Comparison of ENCODE assay signal across 28 cellular contexts in genomic region chr11:79047980-79048379, GRCh38.
"Had no signal": no experiment of that assay in that cellular context is flagged by ENCODE, and none has a peak within 500 bp of the region (broad histone marks: within the 10 kb centered on the region; RNA-seq: fewer than 3 reads in every experiment).

No MANE protein-coding gene starts in this region.

- H3K9me3 Mint-ChIP-seq: naive thymus-derived CD8-positive, alpha-beta T cell; natural killer cell treated with Interleukin-12 subunit alpha and Interleukin-12 subunit beta and Interleukin-15 and Interleukin-18, amount 100 ng/mL, for 72 hours; neural progenitor cell; stimulated activated effector memory CD8-positive, alpha-beta T cell treated with anti-CD3 and anti-CD28 coated beads, Interleukin-12 subunit alpha, Interleukin-12 subunit beta, amount 100 ng/mL, for 72 hours; stimulated activated naive CD8-positive, alpha-beta T cell treated with anti-CD3 and anti-CD28 coated beads, Interleukin-15, Interleukin-2, amounts not matched to agents 100 ng/mL and 50 ng/mL, for 24 hours had no signal

- H3K4me1 ChIP-seq: parathyroid adenoma, psoas muscle, stomach, tibial nerve, upper lobe of right lung, uterus had no signal

- ATAC-seq: naive thymus-derived CD8-positive, alpha-beta T cell; psoas muscle; right cardiac atrium; right lobe of liver; stimulated activated effector memory CD8-positive, alpha-beta T cell treated with anti-CD3 and anti-CD28 coated beads, Interleukin-12 subunit alpha, Interleukin-12 subunit beta, amount 100 ng/mL, for 72 hours; stimulated activated naive B cell treated with anti-CD40 and anti-IgM and Interleukin-4, amounts not matched to agents 10 μg/mL and 1 μg/mL and 100 μg/mL, for 72 hours; upper lobe of right lung had no signal

- H3K27ac ChIP-seq: neural progenitor cell, ovary, parathyroid adenoma, psoas muscle, sigmoid colon, stomach, thoracic aorta, tibial nerve, upper lobe of right lung, uterus had no signal

- H3K36me3 ChIP-seq: neural progenitor cell, ovary, right lobe of liver, sigmoid colon, stomach, thoracic aorta, thyroid gland, tibial nerve, upper lobe of right lung, uterus had no signal

- H3K27me3 Mint-ChIP-seq: progenitor cell of endocrine pancreas had no signal

- H3K4me3 ChIP-seq: neural progenitor cell, ovary, psoas muscle, right lobe of liver, sigmoid colon, stomach, thoracic aorta, thyroid gland, tibial nerve, upper lobe of right lung, uterus had no signal

- H3K4me1 Mint-ChIP-seq: naive thymus-derived CD8-positive, alpha-beta T cell; stimulated activated effector memory CD8-positive, alpha-beta T cell treated with anti-CD3 and anti-CD28 coated beads, Interleukin-12 subunit alpha, Interleukin-12 subunit beta, amount 100 ng/mL, for 72 hours; stimulated activated naive B cell treated with anti-CD40 and anti-IgM and Interleukin-4, amounts not matched to agents 10 μg/mL and 1 μg/mL and 100 μg/mL, for 72 hours had no signal

- H3K36me3 Mint-ChIP-seq: naive thymus-derived CD8-positive, alpha-beta T cell; natural killer cell treated with Interleukin-12 subunit alpha and Interleukin-12 subunit beta and Interleukin-15 and Interleukin-18, amount 100 ng/mL, for 72 hours; neural progenitor cell; stimulated activated effector memory CD8-positive, alpha-beta T cell treated with anti-CD3 and anti-CD28 coated beads, Interleukin-12 subunit alpha, Interleukin-12 subunit beta, amount 100 ng/mL, for 72 hours; stimulated activated naive B cell treated with anti-CD40 and anti-IgM and Interleukin-4, amounts not matched to agents 10 μg/mL and 1 μg/mL and 100 μg/mL, for 72 hours had no signal

- H3K27ac Mint-ChIP-seq: natural killer cell treated with Interleukin-12 subunit alpha and Interleukin-12 subunit beta and Interleukin-15 and Interleukin-18, amount 100 ng/mL, for 72 hours; neural progenitor cell; progenitor cell of endocrine pancreas; stimulated activated effector memory CD8-positive, alpha-beta T cell treated with anti-CD3 and anti-CD28 coated beads, Interleukin-12 subunit alpha, Interleukin-12 subunit beta, amount 100 ng/mL, for 72 hours; stimulated activated naive B cell treated with anti-CD40 and anti-IgM and Interleukin-4, amounts not matched to agents 10 μg/mL and 1 μg/mL and 100 μg/mL, for 72 hours; stimulated activated naive CD8-positive, alpha-beta T cell treated with anti-CD3 and anti-CD28 coated beads, Interleukin-15, Interleukin-2, amounts not matched to agents 100 ng/mL and 50 ng/mL, for 24 hours had no signal

- H3K4me3 Mint-ChIP-seq: naive thymus-derived CD8-positive, alpha-beta T cell; natural killer cell treated with Interleukin-12 subunit alpha and Interleukin-12 subunit beta and Interleukin-15 and Interleukin-18, amount 100 ng/mL, for 72 hours; neural progenitor cell; stimulated activated effector memory CD8-positive, alpha-beta T cell treated with anti-CD3 and anti-CD28 coated beads, Interleukin-12 subunit alpha, Interleukin-12 subunit beta, amount 100 ng/mL, for 72 hours; stimulated activated naive B cell treated with anti-CD40 and anti-IgM and Interleukin-4, amounts not matched to agents 10 μg/mL and 1 μg/mL and 100 μg/mL, for 72 hours; stimulated activated naive CD8-positive, alpha-beta T cell treated with anti-CD3 and anti-CD28 coated beads, Interleukin-15, Interleukin-2, amounts not matched to agents 100 ng/mL and 50 ng/mL, for 24 hours had no signal

- DNase-seq: naive thymus-derived CD8-positive, alpha-beta T cell; occipital lobe; ovary; posterior cingulate gyrus; psoas muscle; right cardiac atrium; right lobe of liver; sigmoid colon; small intestine; stimulated activated CD4-positive, alpha-beta T cell treated with anti-CD3 and anti-CD28 coated beads, Interleukin-15, amount 100 ng/mL, for 24 hours; stimulated activated CD4-positive, alpha-beta T cell treated with anti-CD3 and anti-CD28 coated beads, Interleukin-2, amount 100 ng/mL, for 24 hours; stimulated activated CD4-positive, alpha-beta T cell treated with anti-CD3 and anti-CD28 coated beads, Interleukin-2, amount 100 ng/mL, for 48 hours; stimulated activated CD4-positive, alpha-beta T cell treated with anti-CD3 and anti-CD28 coated beads, Interleukin-4, amount 100 ng/mL, for 24 hours; stimulated activated naive B cell treated with anti-CD40 and anti-IgM and Interleukin-4, amounts not matched to agents 10 μg/mL and 1 μg/mL and 100 μg/mL, for 72 hours; stimulated activated naive CD4-positive, alpha-beta T cell treated with Interleukin-2 at 50 U/mL for 16 hours; stomach; trophoblast cell; upper lobe of right lung; uterus had no signal

- H3K9me3 ChIP-seq: ovary, psoas muscle, right lobe of liver, sigmoid colon, stomach, thoracic aorta, thyroid gland, tibial nerve, upper lobe of right lung, uterus had no signal
